ENCODE assay signal across 10 cellular contexts in the genomic region with DNA sequence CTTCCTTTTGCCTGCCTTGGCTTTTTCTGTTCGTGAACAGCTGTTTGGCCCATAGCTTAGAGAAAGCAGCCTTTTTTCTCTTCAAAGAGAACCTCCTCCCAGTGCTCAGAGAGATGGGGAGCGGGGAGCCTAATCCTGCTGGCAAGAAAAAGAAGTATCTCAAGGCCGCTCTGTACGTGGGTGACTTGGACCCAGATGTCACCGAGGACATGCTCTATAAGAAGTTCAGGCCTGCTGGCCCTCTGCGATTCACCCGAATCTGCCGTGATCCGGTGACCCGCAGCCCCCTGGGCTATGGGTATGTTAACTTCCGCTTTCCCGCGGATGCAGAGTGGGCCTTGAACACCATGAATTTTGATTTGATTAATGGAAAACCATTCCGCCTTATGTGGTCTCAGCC. TPM values are rescaled to one million over a fixed set of nuclear protein-coding genes. Genes with fewer than 3 reads are reported as not detected.
A peak's percentile ranks its signal among the peaks of the same experiment; 100 is the strongest.
DNase-seq lines count a peak whose midpoint lies in the region; ATAC-seq and TF ChIP-seq lines count a peak whose summit lies in the region.
"Had no signal": no experiment of that assay in that cellular context is flagged by ENCODE, and none has a peak within 500 bp of the region (broad histone marks: within the 10 kb centered on the region; RNA-seq: fewer than 3 reads in every experiment).

No MANE protein-coding gene starts in this region.

- H3K14ac ChIP-seq in mesenchymal stem cell (ENCODE audit: low read length in 2 of 2): no peak overlapping the region

- H2BK5ac ChIP-seq in mesenchymal stem cell (ENCODE audit: low read depth, low read length, poor library complexity, severe bottlenecking): no peak overlapping the region

- ATAC-seq in GM21526 (IDR thresholded peaks at IDR 0.05; ENCODE audit: low FRiP score, unreplicated experiment) (no peak), HG02798 (IDR thresholded peaks at IDR 0.05; ENCODE audit: poor library complexity, unreplicated experiment) (no peak)

- DNase-seq in choroid plexus epithelial cell (ENCODE audit: low read depth) (no peak), mesenchymal stem cell (no peak), GM19240 (ENCODE audit: insufficient read length, low spot score) (no peak), dedifferentiated amniotic fluid mesenchymal stem cell (ENCODE audit: extremely low spot score) (no peak)
- DNase-seq: NCI-H446 treated with DMSO at 0.1 percent for 48 hours; stimulated activated naive CD4-positive, alpha-beta T cell had no signal

- H3K4me3 ChIP-seq in HUES64 (ENCODE audit: low read length): peak overlapping the region; percentile 67
- H3K4me3 ChIP-seq in choroid plexus epithelial cell (ENCODE audit: low read depth, low read length): peak overlapping the region; percentile 41
- H3K4me3 ChIP-seq in mesenchymal stem cell (ENCODE audit: insufficient read depth in 1 of 2, low read depth in 1 of 2, low read length in 2 of 2): peak overlapping the region in 1 of 2 experiments; percentile 81
- H3K4me3 ChIP-seq in subcutaneous abdominal adipose tissue (ENCODE audit: low read depth in 1 of 5, low read length in 5 of 5): peak overlapping the region; percentile 62 to 74 (median 71)

- H3K9me3 ChIP-seq in HUES64 (ENCODE audit: insufficient read depth, low read depth, low read length) (no peaks in the 10 kb centered on the region), mesenchymal stem cell (ENCODE audit: control insufficient read depth, low read length) (no peaks in the 10 kb centered on the region), subcutaneous abdominal adipose tissue (ENCODE audit: control insufficient read depth in 5 of 5, low read length in 5 of 5) (no peaks in the 10 kb centered on the region)

- H2AK5ac ChIP-seq in mesenchymal stem cell (ENCODE audit: low read length, severe bottlenecking): no peak overlapping the region

- H2BK120ac ChIP-seq in mesenchymal stem cell (ENCODE audit: low read depth, low read length): no peak overlapping the region

- WGBS in HUES64: 80% methylated on average over 14 of the region's 14 CpGs
- 74% methylated on average over 14 of the region's 14 CpGs for WGBS in mesenchymal stem cell

- no peak overlapping the region for H4K91ac ChIP-seq in mesenchymal stem cell (ENCODE audit: low read length)

- no peaks in the 10 kb centered on the region for H3K36me3 ChIP-seq in HUES64 (ENCODE audit: insufficient read depth, low read length)
- H3K36me3 ChIP-seq in mesenchymal stem cell (ENCODE audit: control insufficient read depth in 1 of 2, insufficient read depth in 2 of 2, low read depth in 1 of 2, low read length in 2 of 2): no peaks in the 10 kb centered on the region
- H3K36me3 ChIP-seq in subcutaneous abdominal adipose tissue (ENCODE audit: control insufficient read depth in 5 of 5, insufficient read depth in 5 of 5, low read length in 5 of 5): no peaks in the 10 kb centered on the region

- H2BK12ac ChIP-seq in mesenchymal stem cell (ENCODE audit: low read length in 2 of 2): no peak overlapping the region

- TF ChIP-seq CTCF in choroid plexus epithelial cell (conservative IDR thresholded peaks at IDR 0.05; ENCODE audit: low read depth, low read length): no peak

- no peak overlapping the region for H2AFZ ChIP-seq in mesenchymal stem cell (ENCODE audit: low read depth, low read length)

- H3K4me2 ChIP-seq in mesenchymal stem cell (ENCODE audit: low read length, poor library complexity, severe bottlenecking): peak overlapping the region; percentile 76

- H3K9ac ChIP-seq in HUES64 (ENCODE audit: low read depth, low read length) (0 out of 2 replicates have a peak overlapping the region, but pooled peaks have one; percentile 49), mesenchymal stem cell (ENCODE audit: low read length) (peak overlapping the region; percentile 92), subcutaneous abdominal adipose tissue (ENCODE audit: low read length in 5 of 5) (peak overlapping the region in 4 of 5 donors; percentile 4 to 77 (median 56))

- H3K27ac ChIP-seq in HUES64 (ENCODE audit: low read depth, low read length) (no peak overlapping the region), mesenchymal stem cell (ENCODE audit: low read length, poor library complexity, severe bottlenecking) (peak overlapping the region; percentile 78), subcutaneous abdominal adipose tissue (ENCODE audit: low read depth, low read length) (peak overlapping the region; percentile 10)

- H3K27me3 ChIP-seq in HUES64 (ENCODE audit: insufficient read depth, low read length) (peaks cover 4% of the 10 kb centered on the region; the same call in 1 of the 2 replicates), mesenchymal stem cell (ENCODE audit: control insufficient read depth in 1 of 2, insufficient read depth in 1 of 2, low read length in 2 of 2) (peaks cover 0 to 12% of the 10 kb centered on the region in 2 experiments), subcutaneous abdominal adipose tissue (ENCODE audit: control insufficient read depth in 5 of 5, insufficient read depth in 4 of 5, low read length in 5 of 5) (peaks cover 0 to 10% (median 8%) of the 10 kb centered on the region in 5 donors)

- H3K4me1 ChIP-seq in HUES64 (ENCODE audit: insufficient read depth, low read length) (no peaks in the 10 kb centered on the region), mesenchymal stem cell (ENCODE audit: control insufficient read depth, insufficient read depth, low read depth, low read length) (peaks cover 5% of the 10 kb centered on the region), subcutaneous abdominal adipose tissue (ENCODE audit: control insufficient read depth in 5 of 5, insufficient read depth in 5 of 5, low read length in 5 of 5) (peaks cover 0 to 12% (median 0%) of the 10 kb centered on the region in 5 donors)

- H4K8ac ChIP-seq in mesenchymal stem cell (ENCODE audit: low read length): no peak overlapping the region

- H3K18ac ChIP-seq in mesenchymal stem cell (ENCODE audit: low read depth in 1 of 2, low read length in 2 of 2): peak overlapping the region in 1 of 2 experiments; percentile 40

- H3K79me1 ChIP-seq in mesenchymal stem cell (replicated peaks; ENCODE audit: low read length, poor library complexity, severe bottlenecking): peaks cover 4% of the 10 kb centered on the region

- H3K4ac ChIP-seq in mesenchymal stem cell (ENCODE audit: low read depth in 1 of 2, low read length in 2 of 2): no peak overlapping the region

- H3K23ac ChIP-seq in mesenchymal stem cell (ENCODE audit: low read length in 2 of 2): no peak overlapping the region

- H2BK15ac ChIP-seq in mesenchymal stem cell (ENCODE audit: low read depth, poor library complexity, severe bottlenecking): no peak overlapping the region

RNA-seq across cellular contexts. Expression of a gene that starts 0.8 kb away (rescaled TPM):
- polyA plus RNA-seq in HUES64 (2013, experiment 1 of 2): 1.3 TPM
- 1.8 TPM for polyA plus RNA-seq in HUES64 (2013, experiment 2 of 2)
- 0.48 TPM for polyA plus RNA-seq in mesenchymal stem cell (2013, experiment 1 of 2)
- 0.45 TPM for polyA plus RNA-seq in mesenchymal stem cell (2013, experiment 2 of 2)
